ENCODE assay signal across 8 cellular contexts in the genomic region with DNA sequence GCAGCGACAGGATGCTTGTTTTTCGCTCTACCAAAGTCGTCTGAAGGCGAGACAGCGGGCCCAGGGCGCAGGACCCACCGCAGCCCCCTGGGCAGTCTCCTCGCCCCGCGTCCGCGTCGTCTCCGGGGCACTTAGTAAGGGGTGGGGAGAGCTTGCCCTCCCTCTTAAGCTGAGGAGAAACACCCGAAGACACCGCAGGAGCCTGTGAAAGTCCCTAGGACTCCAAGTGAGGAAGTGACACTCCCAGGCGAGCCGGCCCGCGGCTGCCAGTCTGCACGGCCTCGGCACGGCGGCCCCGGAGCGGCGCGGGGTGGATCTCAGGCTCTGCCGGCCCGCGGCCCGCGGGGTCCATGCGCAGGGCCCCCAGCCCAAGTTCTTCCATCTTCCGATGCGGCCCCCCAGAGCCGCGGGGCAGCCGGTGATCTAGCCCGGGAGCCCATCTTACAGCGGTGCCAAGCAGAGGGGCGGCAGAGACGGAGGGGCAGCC. TPM values are rescaled to one million over a fixed set of nuclear protein-coding genes. Genes with fewer than 3 reads are reported as not detected.
A peak's percentile ranks its signal among the peaks of the same experiment; 100 is the strongest.
DNase-seq lines count a peak whose midpoint lies in the region; ATAC-seq and TF ChIP-seq lines count a peak whose summit lies in the region.

No MANE protein-coding gene starts in this region.

- H3K4me1 Mint-ChIP-seq in immature natural killer cell, result peaks cover 69 to 77% of the 10 kb centered on the region in 2 donors

- H3K36me3 Mint-ChIP-seq in immature natural killer cell, result no peaks in the 10 kb centered on the region

- TF ChIP-seq CTCF in astrocyte of the cerebellum (IDR thresholded peaks at IDR 0.05; ENCODE audit: low read depth, low read length, missing control alignments), result no peak

- in situ Hi-C loops in astrocyte of the cerebellum (cut with HindIII; ENCODE audit: low sequenced_read_pairs), result no loop called here

- H3K27me3 Mint-ChIP-seq in immature natural killer cell (ENCODE audit: low read depth in 3 of 3), result peaks cover 22 to 25% (median 25%) of the 10 kb centered on the region in 3 donors

- peak overlapping the region; percentile 94 to 98 (median 96) for H3K27ac Mint-ChIP-seq in immature natural killer cell

- DNase-seq in C1 segment of cervical spinal cord (lab: John Stamatoyannopoulos, UW), result peak in 9 of 14 donors; percentile 16 to 76 (median 55)
- peak; percentile 50 to 71 (median 59) for DNase-seq in T-helper 1 cell
- DNase-seq in astrocyte of the cerebellum (ENCODE audit: low read depth), result no peak
- DNase-seq in immature natural killer cell, result peak; percentile 77 to 83 (median 78)
- DNase-seq in stimulated activated CD4-positive, alpha-beta T cell treated with anti-CD3 and anti-CD28 coated beads, Interleukin-2, amount 100 ng/mL, for 24 hours, result peak; percentile 66
- DNase-seq in dermis blood vessel endothelial cell, result no peak

- peak; percentile 59 for ATAC-seq in GM19324 (IDR thresholded peaks at IDR 0.05; ENCODE audit: low FRiP score, unreplicated experiment)
- peak; percentile 71 for ATAC-seq in HG03432 (IDR thresholded peaks at IDR 0.05; ENCODE audit: unreplicated experiment)

- H3K9me3 Mint-ChIP-seq in immature natural killer cell, result no peaks in the 10 kb centered on the region

- H3K4me3 ChIP-seq in astrocyte of the cerebellum (ENCODE audit: low read depth, low read length), result peak overlapping the region; percentile 80

- H3K4me3 Mint-ChIP-seq in immature natural killer cell, result peak overlapping the region; percentile 88 to 94 (median 89)

RNA-seq across cellular contexts. Expression of a gene that starts 0.3 kb away (rescaled TPM):
- polyA plus RNA-seq in immature natural killer cell, result 1 to 10 TPM; 1.1 to 4.9 (median 2.8) TPM
- total RNA-seq in dermis blood vessel endothelial cell, result 51.7 and 64.1 TPM in 2 replicates

RNA-seq across cellular contexts. Expression of a gene that starts 53.8 kb away (rescaled TPM):
- 10 to 100 TPM; 24.0 to 29.0 (median 24.3) TPM for polyA plus RNA-seq in immature natural killer cell
- total RNA-seq in dermis blood vessel endothelial cell, result 4.2 and 9.0 TPM in 2 replicates

Comparison
In these comparisons a context has a peak if more than half of its experiments do, and no peak if none do; other contexts are left out.
1. DNase-seq: peak in C1 segment of cervical spinal cord (9 of 14), T-helper 1 cell (5 of 5), immature natural killer cell (3 of 3) and stimulated activated CD4-positive, alpha-beta T cell treated with anti-CD3 and anti-CD28 coated beads, Interleukin-2, amount 100 ng/mL, for 24 hours (2 of 2); none in astrocyte of the cerebellum (single experiment) and dermis blood vessel endothelial cell (single experiment).